ENCODE assay signal across 8 cellular contexts in the genomic region with DNA sequence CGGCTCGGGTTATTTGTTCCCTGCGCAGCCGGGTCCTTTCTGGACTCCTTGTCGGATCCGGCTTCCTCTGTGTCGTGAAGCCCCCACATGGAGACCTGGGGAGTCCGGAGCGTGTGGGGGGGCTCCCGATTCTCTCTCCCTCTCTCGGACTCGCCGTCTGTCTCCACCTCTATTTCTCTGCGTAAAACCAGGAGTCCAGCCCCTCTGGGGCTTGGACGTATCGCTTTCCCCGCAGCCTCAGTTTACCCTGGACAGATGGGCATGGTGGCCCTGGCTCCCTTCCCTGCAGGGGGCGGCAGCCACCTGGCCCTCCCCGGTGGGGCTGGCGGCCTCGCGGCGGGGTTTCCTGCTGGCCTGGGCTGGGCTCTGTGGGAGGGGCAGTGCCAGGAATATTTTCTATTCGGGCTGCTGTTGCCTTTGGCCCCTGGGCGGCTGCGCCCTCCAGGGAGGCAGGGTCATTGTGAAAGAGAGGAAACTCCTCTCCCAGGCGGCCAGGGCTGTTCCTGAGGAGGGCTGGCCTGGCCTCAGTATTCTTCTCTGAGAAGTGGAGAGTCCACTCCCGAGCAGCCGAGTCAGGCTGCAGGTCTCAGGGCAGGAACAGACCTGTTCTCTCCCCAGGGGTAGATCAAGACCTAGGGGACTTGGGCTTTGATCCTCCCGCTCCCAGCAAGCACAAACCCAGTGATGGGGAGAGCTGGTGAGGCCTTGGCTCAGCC. TPM values are rescaled to one million over a fixed set of nuclear protein-coding genes. Genes with fewer than 3 reads are reported as not detected.
DNase-seq lines count a peak whose midpoint lies in the region; ATAC-seq and TF ChIP-seq lines count a peak whose summit lies in the region.

No MANE protein-coding gene starts in this region.

- intact Hi-C loops in activated B cell treated with CpG ODN at 0.5 μM for 24 hours (cut with micrococcal nuclease) (no loop called here), left ventricle myocardium inferior (cut with micrococcal nuclease) (no loop called here)

- TF ChIP-seq CTCF in activated B cell treated with CpG ODN at 0.5 μM for 24 hours (IDR thresholded peaks at IDR 0.05) (no peak), left ventricle myocardium inferior (IDR thresholded peaks at IDR 0.05; ENCODE audit: borderline replicate concordance) (peak; percentile 34)

- peaks cover 66% of the 10 kb centered on the region for H3K4me1 ChIP-seq in left ventricle myocardium inferior

- H3K36me3 ChIP-seq in left ventricle myocardium inferior = no peaks in the 10 kb centered on the region

- no peak for ATAC-seq in activated B cell treated with CpG ODN at 0.5 μM for 24 hours (ENCODE audit: low read depth)
- ATAC-seq in HG02678 (IDR thresholded peaks at IDR 0.05; ENCODE audit: unreplicated experiment) = no peak

- peak overlapping the region; percentile 62 for H3K4me3 Mint-ChIP-seq in activated B cell treated with CpG ODN at 0.5 μM for 24 hours

- H3K27me3 Mint-ChIP-seq in activated B cell treated with CpG ODN at 0.5 μM for 24 hours = peaks cover 29% of the 10 kb centered on the region

- H3K4me3 ChIP-seq in left ventricle myocardium inferior (peak overlapping the region; percentile 81), skeletal muscle cell (ENCODE audit: low read depth, low read length) (peak overlapping the region; percentile 55)

- peaks cover 20% of the 10 kb centered on the region for H3K9me3 ChIP-seq in left ventricle myocardium inferior (replicated peaks)

- H3K27me3 ChIP-seq in left ventricle myocardium inferior (ENCODE audit: low read depth) = no peaks in the 10 kb centered on the region

- CTCF ChIA-PET in activated B cell treated with CpG ODN at 0.5 μM for 24 hours (lab: Charles Lee) = no interaction called here

- peak overlapping the region; percentile 89 for H3K27ac ChIP-seq in left ventricle myocardium inferior (replicated peaks)

- H3K27ac Mint-ChIP-seq in activated B cell treated with CpG ODN at 0.5 μM for 24 hours = no peak overlapping the region

- no peaks in the 10 kb centered on the region for H3K4me1 Mint-ChIP-seq in activated B cell treated with CpG ODN at 0.5 μM for 24 hours

- H3K36me3 Mint-ChIP-seq in activated B cell treated with CpG ODN at 0.5 μM for 24 hours (ENCODE audit: low read depth) = peaks cover 1% of the 10 kb centered on the region

- DNase-seq in NCI-H2227 (lab: John Stamatoyannopoulos, UW; ENCODE audit: unreplicated experiment) (peak; percentile 42), NCI-H2227 treated with DMSO at 0.1 percent for 48 hours (lab: John Stamatoyannopoulos, UW) (no peak), activated B cell treated with CpG ODN at 0.5 μM for 24 hours (no peak), left ventricle myocardium inferior (peak; percentile 66), skeletal muscle cell (ENCODE audit: low read depth) (no peak), hepatic stellate cell (ENCODE audit: low spot score) (no peak), NCI-H2029 treated with DMSO at 0.1 percent for 48 hours (lab: John Stamatoyannopoulos, UW) (no peak)

- POLR2A ChIA-PET in activated B cell treated with CpG ODN at 0.5 μM for 24 hours (lab: Charles Lee) = no interaction called here

- H3K9me3 Mint-ChIP-seq in activated B cell treated with CpG ODN at 0.5 μM for 24 hours = peaks cover 3% of the 10 kb centered on the region

RNA-seq across cellular contexts. Expression of gene ASS1, which starts 0.7 kb away (rescaled TPM):
- 1.6 and 2.6 TPM in 2 replicates for total RNA-seq in activated B cell treated with CpG ODN at 0.5 μM for 24 hours
- 71.3 TPM for total RNA-seq in left ventricle myocardium inferior

Comparison
In these comparisons a context has a peak if more than half of its experiments do, and no peak if none do; other contexts are left out.
1. DNase-seq: peak in NCI-H2227 (single experiment) and left ventricle myocardium inferior (single experiment); none in NCI-H2227 treated with DMSO at 0.1 percent for 48 hours (single experiment), activated B cell treated with CpG ODN at 0.5 μM for 24 hours (single experiment), skeletal muscle cell (single experiment), hepatic stellate cell (single experiment) and NCI-H2029 treated with DMSO at 0.1 percent for 48 hours (single experiment).
2. RNA of gene ASS1, which starts 0.7 kb away (total RNA-seq): 71.3 TPM in left ventricle myocardium inferior (single experiment); 1.6 to 2.6 TPM in activated B cell treated with CpG ODN at 0.5 μM for 24 hours; every median in the first group is over 10 times any median in the second.